Comparison of ENCODE assay signal across 22 cellular contexts in the genomic region with DNA sequence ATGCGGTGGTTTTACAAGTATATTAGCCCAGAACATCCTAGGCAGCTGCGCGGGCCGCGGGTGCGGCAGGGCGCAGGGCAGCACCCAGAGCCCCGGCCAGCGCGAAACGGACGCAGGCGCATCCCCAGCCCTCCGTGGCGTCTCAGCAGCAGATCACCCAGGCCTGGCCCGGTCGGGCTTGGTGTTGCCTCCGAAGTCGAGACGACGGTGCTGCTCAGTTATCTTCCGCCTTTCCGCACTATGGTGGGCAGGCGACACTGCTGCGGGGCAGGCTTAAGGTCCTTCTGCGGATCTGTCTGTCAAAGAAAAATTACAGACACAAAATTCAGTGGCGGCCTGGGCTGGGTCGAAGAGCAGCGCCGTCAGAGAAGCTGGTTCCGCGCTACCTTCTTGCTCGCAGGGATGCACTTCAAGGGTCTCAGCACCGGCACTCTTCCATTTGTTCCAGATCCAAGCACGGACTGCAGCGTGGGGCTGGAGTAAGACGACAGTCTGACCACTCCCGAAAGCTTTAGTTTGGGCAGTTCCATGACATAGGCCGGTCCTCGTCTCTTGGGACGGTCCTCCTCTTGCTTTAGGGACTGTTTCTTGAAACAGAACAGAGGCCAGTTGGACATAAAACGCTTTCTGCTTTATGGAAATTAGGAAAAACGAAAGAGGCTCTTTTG.
"Had no signal": no experiment of that assay in that cellular context is flagged by ENCODE, and none has a peak within 500 bp of the region (broad histone marks: within the 10 kb centered on the region; RNA-seq: fewer than 3 reads in every experiment).

No MANE protein-coding gene starts in this region.

- H3K36me3 ChIP-seq: colonic mucosa, vagina had no signal

- H3K4me2 ChIP-seq: smooth muscle cell had no signal

- H3K27ac ChIP-seq: colonic mucosa, pancreas, stomach, thyroid gland, vagina had no signal

- H3K27me3 ChIP-seq: colonic mucosa, pancreas, stomach, thyroid gland, vagina had no signal

- ATAC-seq: natural killer cell; pancreas; sciatic nerve; stimulated activated effector memory CD8-positive, alpha-beta T cell treated with anti-CD3 and anti-CD28 coated beads, Interleukin-12 subunit alpha, Interleukin-12 subunit beta, amount 100 ng/mL, for 72 hours had no signal

- H3K4me1 ChIP-seq: colonic mucosa, pancreas, stomach, vagina had no signal

- H3K27ac Mint-ChIP-seq: dendritic cell treated with granulocyte-macrophage colony-stimulating factor and Interleukin-4, amounts not matched to agents 40 ng/mL and 50 ng/mL, for 4 days; immature natural killer cell; memory B cell; natural killer cell; progenitor cell of endocrine pancreas; stimulated activated effector memory CD8-positive, alpha-beta T cell treated with anti-CD3 and anti-CD28 coated beads, Interleukin-12 subunit alpha, Interleukin-12 subunit beta, amount 100 ng/mL, for 72 hours had no signal

- H3K27me3 Mint-ChIP-seq: dendritic cell treated with granulocyte-macrophage colony-stimulating factor and Interleukin-4, amounts not matched to agents 40 ng/mL and 50 ng/mL, for 4 days; memory B cell; progenitor cell of endocrine pancreas had no signal

- H3K9me3 Mint-ChIP-seq: dendritic cell treated with granulocyte-macrophage colony-stimulating factor and Interleukin-4, amounts not matched to agents 40 ng/mL and 50 ng/mL, for 4 days; immature natural killer cell; memory B cell; natural killer cell; stimulated activated effector memory CD8-positive, alpha-beta T cell treated with anti-CD3 and anti-CD28 coated beads, Interleukin-12 subunit alpha, Interleukin-12 subunit beta, amount 100 ng/mL, for 72 hours had no signal

- H3K36me3 Mint-ChIP-seq: natural killer cell had no signal

- H3K4me3 ChIP-seq: colonic mucosa, lung, pancreas, smooth muscle cell, stomach, thyroid gland, vagina had no signal

- H3K4me3 Mint-ChIP-seq: dendritic cell treated with granulocyte-macrophage colony-stimulating factor and Interleukin-4, amounts not matched to agents 40 ng/mL and 50 ng/mL, for 4 days; immature natural killer cell; memory B cell; natural killer cell; stimulated activated effector memory CD8-positive, alpha-beta T cell treated with anti-CD3 and anti-CD28 coated beads, Interleukin-12 subunit alpha, Interleukin-12 subunit beta, amount 100 ng/mL, for 72 hours had no signal

- H3K9me3 ChIP-seq: colonic mucosa, pancreas, stomach, thyroid gland, vagina had no signal

- DNase-seq: colonic mucosa; effector memory CD4-positive, alpha-beta T cell; hypothalamus; immature natural killer cell; islet precursor cell; natural killer cell; occipital lobe; stimulated activated CD4-positive, alpha-beta T cell treated with anti-CD3 and anti-CD28 coated beads, Interleukin-2, amount 100 ng/mL, for 24 hours; stimulated activated CD4-positive, alpha-beta T cell treated with anti-CD3 and anti-CD28 coated beads, Interleukin-4, amount 100 ng/mL, for 24 hours; stimulated activated naive CD4-positive, alpha-beta T cell treated with Interleukin-2 at 50 U/mL for 16 hours; stomach; thyroid gland; trophoblast cell had no signal
